In genomic region chr6:96657344-96657743, GRCh38 we compare ENCODE assay signal across 12 cellular contexts.
DNase-seq lines count a peak whose midpoint lies in the region; ATAC-seq and TF ChIP-seq lines count a peak whose summit lies in the region.
"Had no signal": no experiment of that assay in that cellular context is flagged by ENCODE, and none has a peak within 500 bp of the region (broad histone marks: within the 10 kb centered on the region; RNA-seq: fewer than 3 reads in every experiment).

No MANE protein-coding gene starts in this region.

- peak; percentile 35 to 37 for ATAC-seq in upper lobe of left lung (ENCODE audit: low FRiP score in 2 of 2)

- H3K9me3 Mint-ChIP-seq in chondrocyte (ENCODE audit: low read depth): peaks cover 5% of the 10 kb centered on the region
- H3K9me3 Mint-ChIP-seq in CD8-positive, alpha-beta memory T cell: peaks cover 0 to 5% (median 0%) of the 10 kb centered on the region in 5 donors

- TF ChIP-seq CTCF in chondrocyte (IDR thresholded peaks at IDR 0.05): no peak
- TF ChIP-seq CTCF in upper lobe of left lung (IDR thresholded peaks at IDR 0.05): no peak
- TF ChIP-seq CTCF in tibial nerve (IDR thresholded peaks at IDR 0.05): no peak

- no peak overlapping the region for H3K4me3 ChIP-seq in upper lobe of left lung
- H3K4me3 ChIP-seq in CD8-positive, alpha-beta memory T cell (ENCODE audit: low read length): no peak overlapping the region
- no peak overlapping the region for H3K4me3 ChIP-seq in tibial nerve
- H3K4me3 ChIP-seq: BLaER1 treated with 17β-estradiol and CSF1 and Interleukin-3, amounts not matched to agents 10 nM and 100 nM had no signal

- no peak overlapping the region for H3K27ac ChIP-seq in upper lobe of left lung
- no peak overlapping the region for H3K27ac ChIP-seq in CD8-positive, alpha-beta memory T cell (ENCODE audit: low read depth, low read length)
- H3K27ac ChIP-seq in tibial nerve: no peak overlapping the region
- H3K27ac ChIP-seq: BLaER1 treated with 17β-estradiol and CSF1 and Interleukin-3, amounts not matched to agents 10 nM and 100 nM had no signal

- H3K27me3 ChIP-seq in upper lobe of left lung: no peaks in the 10 kb centered on the region
- H3K27me3 ChIP-seq in CD8-positive, alpha-beta memory T cell (ENCODE audit: insufficient read depth, low read length, poor library complexity, severe bottlenecking): no peaks in the 10 kb centered on the region
- no peaks in the 10 kb centered on the region for H3K27me3 ChIP-seq in tibial nerve
- H3K27me3 ChIP-seq: BLaER1 treated with 17β-estradiol and CSF1 and Interleukin-3, amounts not matched to agents 10 nM and 100 nM had no signal

- POLR2A ChIA-PET in CD8-positive, alpha-beta memory T cell (lab: Charles Lee): no interaction called here

- no peaks in the 10 kb centered on the region for H3K9me3 ChIP-seq in upper lobe of left lung
- H3K9me3 ChIP-seq in CD8-positive, alpha-beta memory T cell (ENCODE audit: low read length): no peaks in the 10 kb centered on the region
- peaks cover 0 to 9% (median under 1%) of the 10 kb centered on the region in 4 donors for H3K9me3 ChIP-seq in tibial nerve
- H3K9me3 ChIP-seq: Caco-2 had no signal

- no peak overlapping the region for H3K27ac Mint-ChIP-seq in chondrocyte (ENCODE audit: unreplicated experiment)
- H3K27ac Mint-ChIP-seq in CD8-positive, alpha-beta memory T cell: no peak overlapping the region
- H3K27ac Mint-ChIP-seq: B cell; CD4-positive, CD25-positive, alpha-beta regulatory T cell had no signal

- 77 to 78% methylated on average over 5 of the region's 5 CpGs for WGBS in upper lobe of left lung, 2 donors
- WGBS in tibial nerve, 2 donors: 64 to 67% methylated on average over 4 to 5 of the region's 5 CpGs

- DNase-seq in SK-N-DZ (ENCODE audit: low spot score) (peak; percentile 5), chondrocyte (ENCODE audit: low spot score) (peak; percentile 60), islet precursor cell (peak; percentile 52), upper lobe of left lung (peak in 1 of 2 donors; percentile 13), tibial nerve (ENCODE audit: low spot score in 2 of 2) (no peak), CD1c-positive myeloid dendritic cell (ENCODE audit: extremely low spot score) (no peak)
- no peak for DNase-seq in CD8-positive, alpha-beta memory T cell
- DNase-seq: Caco-2; CD4-positive, CD25-positive, alpha-beta regulatory T cell; HCEC 1CT had no signal

- TF ChIP-seq POLR2A in upper lobe of left lung (IDR thresholded peaks at IDR 0.05): no peak
- TF ChIP-seq POLR2A in tibial nerve (IDR thresholded peaks at IDR 0.05): no peak

- H3K36me3 Mint-ChIP-seq in chondrocyte (ENCODE audit: low read depth): no peaks in the 10 kb centered on the region
- no peaks in the 10 kb centered on the region for H3K36me3 Mint-ChIP-seq in CD8-positive, alpha-beta memory T cell
- H3K36me3 Mint-ChIP-seq: CD4-positive, CD25-positive, alpha-beta regulatory T cell had no signal

- H3K4me1 ChIP-seq in upper lobe of left lung (no peaks in the 10 kb centered on the region), tibial nerve (no peaks in the 10 kb centered on the region)
- no peaks in the 10 kb centered on the region for H3K4me1 ChIP-seq in CD8-positive, alpha-beta memory T cell (ENCODE audit: insufficient read depth, low read length)

- no peak for TF ChIP-seq EP300 in upper lobe of left lung (IDR thresholded peaks at IDR 0.05)
- TF ChIP-seq EP300 in tibial nerve (IDR thresholded peaks at IDR 0.05): no peak

- CTCF ChIA-PET in CD8-positive, alpha-beta memory T cell (lab: Charles Lee): no interaction called here

- no peaks in the 10 kb centered on the region for H3K36me3 ChIP-seq in upper lobe of left lung
- H3K36me3 ChIP-seq in CD8-positive, alpha-beta memory T cell (ENCODE audit: insufficient read depth, low read length): no peaks in the 10 kb centered on the region
- H3K36me3 ChIP-seq in tibial nerve: no peaks in the 10 kb centered on the region
- H3K36me3 ChIP-seq: BLaER1 treated with 17β-estradiol and CSF1 and Interleukin-3, amounts not matched to agents 10 nM and 100 nM had no signal

- H3K27me3 Mint-ChIP-seq in chondrocyte (ENCODE audit: low read depth): peaks cover 7% of the 10 kb centered on the region
- peaks cover 3 to 43% of the 10 kb centered on the region in 2 donors for H3K27me3 Mint-ChIP-seq in CD8-positive, alpha-beta memory T cell

- H3K4me3 Mint-ChIP-seq in chondrocyte (ENCODE audit: unreplicated experiment): no peak overlapping the region
- no peak overlapping the region for H3K4me3 Mint-ChIP-seq in CD8-positive, alpha-beta memory T cell
- H3K4me3 Mint-ChIP-seq: B cell; CD4-positive, CD25-positive, alpha-beta regulatory T cell had no signal

- H3K4me1 Mint-ChIP-seq in chondrocyte (ENCODE audit: low read depth): no peaks in the 10 kb centered on the region
- H3K4me1 Mint-ChIP-seq in CD8-positive, alpha-beta memory T cell: no peaks in the 10 kb centered on the region
- H3K4me1 Mint-ChIP-seq: B cell; CD4-positive, CD25-positive, alpha-beta regulatory T cell had no signal

Comparison
In these comparisons a context has a peak if more than half of its experiments do, and no peak if none do; other contexts are left out.
1. DNase-seq: peak in SK-N-DZ (single experiment), chondrocyte (single experiment) and islet precursor cell (single experiment); none in CD8-positive, alpha-beta memory T cell (0 of 5), tibial nerve (0 of 2) and CD1c-positive myeloid dendritic cell (single experiment).